In the genomic region with DNA sequence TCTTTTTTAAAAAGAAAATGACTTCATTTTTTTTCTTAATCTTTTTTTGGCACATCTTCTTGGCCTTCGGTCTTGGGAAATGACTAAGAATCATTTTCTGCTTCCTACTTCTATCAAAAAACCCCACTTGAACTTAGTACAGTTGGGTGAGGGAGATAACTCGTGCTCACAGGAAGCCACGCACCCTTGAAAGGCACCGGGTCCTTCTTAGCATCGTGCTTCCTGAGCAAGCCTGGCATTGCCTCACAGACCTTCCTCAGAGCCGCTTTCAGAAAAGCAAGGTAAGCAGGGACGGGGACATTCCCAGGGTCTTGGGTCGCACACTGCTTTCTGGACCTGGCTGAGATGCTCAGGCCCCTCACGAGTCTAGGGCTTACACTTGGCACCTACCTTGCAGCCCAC, we compare ENCODE assay signal across 1 cellular context.
TF ChIP-seq lines count a peak whose summit lies in the region.

Gene CCR4, plus strand, starts transcription at position 235 of the 402 bp plus-strand sequence. CDS start 1,779 bp downstream, outside the sequence.

TF ChIP-seq in K562, 482 proteins besides CTCF, POLR2A, EP300 and RAD21 (continued from another document):
- TF ChIP-seq, protein P1, sequence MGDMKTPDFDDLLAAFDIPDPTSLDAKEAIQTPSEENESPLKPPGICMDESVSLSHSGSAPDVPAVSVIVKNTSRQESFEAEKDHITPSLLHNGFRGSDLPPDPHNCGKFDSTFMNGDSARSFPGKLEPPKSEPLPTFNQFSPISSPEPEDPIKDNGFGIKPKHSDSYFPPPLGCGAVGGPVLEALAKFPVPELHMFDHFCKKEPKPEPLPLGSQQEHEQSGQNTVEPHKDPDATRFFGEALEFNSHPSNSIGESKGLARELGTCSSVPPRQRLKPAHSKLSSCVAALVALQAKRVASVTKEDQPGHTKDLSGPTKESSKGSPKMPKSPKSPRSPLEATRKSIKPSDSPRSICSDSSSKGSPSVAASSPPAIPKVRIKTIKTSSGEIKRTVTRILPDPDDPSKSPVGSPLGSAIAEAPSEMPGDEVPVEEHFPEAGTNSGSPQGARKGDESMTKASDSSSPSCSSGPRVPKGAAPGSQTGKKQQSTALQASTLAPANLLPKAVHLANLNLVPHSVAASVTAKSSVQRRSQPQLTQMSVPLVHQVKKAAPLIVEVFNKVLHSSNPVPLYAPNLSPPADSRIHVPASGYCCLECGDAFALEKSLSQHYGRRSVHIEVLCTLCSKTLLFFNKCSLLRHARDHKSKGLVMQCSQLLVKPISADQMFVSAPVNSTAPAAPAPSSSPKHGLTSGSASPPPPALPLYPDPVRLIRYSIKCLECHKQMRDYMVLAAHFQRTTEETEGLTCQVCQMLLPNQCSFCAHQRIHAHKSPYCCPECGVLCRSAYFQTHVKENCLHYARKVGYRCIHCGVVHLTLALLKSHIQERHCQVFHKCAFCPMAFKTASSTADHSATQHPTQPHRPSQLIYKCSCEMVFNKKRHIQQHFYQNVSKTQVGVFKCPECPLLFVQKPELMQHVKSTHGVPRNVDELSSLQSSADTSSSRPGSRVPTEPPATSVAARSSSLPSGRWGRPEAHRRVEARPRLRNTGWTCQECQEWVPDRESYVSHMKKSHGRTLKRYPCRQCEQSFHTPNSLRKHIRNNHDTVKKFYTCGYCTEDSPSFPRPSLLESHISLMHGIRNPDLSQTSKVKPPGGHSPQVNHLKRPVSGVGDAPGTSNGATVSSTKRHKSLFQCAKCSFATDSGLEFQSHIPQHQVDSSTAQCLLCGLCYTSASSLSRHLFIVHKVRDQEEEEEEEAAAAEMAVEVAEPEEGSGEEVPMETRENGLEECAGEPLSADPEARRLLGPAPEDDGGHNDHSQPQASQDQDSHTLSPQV (IDR thresholded peaks at IDR 0.05), result peak; percentile 74
- TF ChIP-seq SREBF2 (CRISPR knock-in tag; IDR thresholded peaks at IDR 0.05) (no peak), DPF2 (IDR thresholded peaks at IDR 0.05) (peak; percentile 50), MAX (CRISPR knock-in tag; IDR thresholded peaks at IDR 0.05) (peak; percentile 47; the same call in 1 of the 2 replicates), NCOR1 (IDR thresholded peaks at IDR 0.05) (peak; percentile 62), CC2D1A (IDR thresholded peaks at IDR 0.05) (no peak), ESRRA (IDR thresholded peaks at IDR 0.05; ENCODE audit: borderline replicate concordance, low read depth) (no peak), FOSL1 (tag; conservative IDR thresholded peaks at IDR 0.05) (0 out of 2 replicates have a peak, but pooled peaks have one; percentile 16), TCF3 (CRISPR knock-in tag; IDR thresholded peaks at IDR 0.05) (peak; percentile 81), JUND (IDR thresholded peaks at IDR 0.05; ENCODE audit: borderline replicate concordance, low read depth, low read length) (peak; percentile 36; the same call in 1 of the 2 replicates), JUND (tag; IDR thresholded peaks at IDR 0.05; ENCODE audit: borderline replicate concordance, low read depth, low read length) (no peak), SRSF1 (IDR thresholded peaks at IDR 0.05; ENCODE audit: low read depth, low read length) (no peak), TRIM28 (IDR thresholded peaks at IDR 0.05) (no peak), THAP12 (CRISPR knock-in tag; IDR thresholded peaks at IDR 0.05) (0 out of 2 replicates have a peak, but pooled peaks have one; percentile 12), NFRKB (IDR thresholded peaks at IDR 0.05; ENCODE audit: low read depth) (no peak), HDGF (IDR thresholded peaks at IDR 0.05) (no peak), GATA2 (CRISPR knock-in tag; IDR thresholded peaks at IDR 0.05) (no peak), TAL1 (IDR thresholded peaks at IDR 0.05) (peak; percentile 54; the same call in 1 of the 2 replicates), XRCC5 (IDR thresholded peaks at IDR 0.05; ENCODE audit: low read depth, low read length) (no peak), ZBTB33 (CRISPR knock-in tag; IDR thresholded peaks at IDR 0.05) (peak; percentile 51; the same call in 1 of the 2 replicates), MECOM (CRISPR knock-in tag; IDR thresholded peaks at IDR 0.05) (0 out of 2 replicates have a peak, but pooled peaks have one; percentile 3), TRIM24 (IDR thresholded peaks at IDR 0.05) (peak in 1 of 2 experiments; percentile 52; a peak in 2 of 4 replicates), CBX3 (IDR thresholded peaks at IDR 0.05; ENCODE audit: borderline replicate concordance in 1 of 2, low read length in 2 of 2) (no peak), SMARCA4 (IDR thresholded peaks at IDR 0.05) (peak; percentile 56; the same call in 1 of the 2 replicates)
- TF ChIP-seq, protein P2, sequence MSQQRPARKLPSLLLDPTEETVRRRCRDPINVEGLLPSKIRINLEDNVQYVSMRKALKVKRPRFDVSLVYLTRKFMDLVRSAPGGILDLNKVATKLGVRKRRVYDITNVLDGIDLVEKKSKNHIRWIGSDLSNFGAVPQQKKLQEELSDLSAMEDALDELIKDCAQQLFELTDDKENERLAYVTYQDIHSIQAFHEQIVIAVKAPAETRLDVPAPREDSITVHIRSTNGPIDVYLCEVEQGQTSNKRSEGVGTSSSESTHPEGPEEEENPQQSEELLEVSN (IDR thresholded peaks at IDR 0.05; ENCODE audit: borderline replicate concordance in 1 of 2, extremely low read depth in 1 of 2, insufficient read depth in 1 of 2, insufficient read length in 1 of 2, low read depth in 1 of 2, low read length in 1 of 2, poor library complexity in 1 of 2, severe bottlenecking in 1 of 2), result peak in 1 of 2 experiments; percentile 59
